9 cellular contexts compared by ENCODE assay signal in genomic region chr14:100246136-100246535, GRCh38. TPM values are rescaled to one million over a fixed set of nuclear protein-coding genes. Genes with fewer than 3 reads are reported as not detected.
DNase-seq lines count a peak whose midpoint lies in the region; ATAC-seq and TF ChIP-seq lines count a peak whose summit lies in the region.
"Had no signal": no experiment of that assay in that cellular context is flagged by ENCODE, and none has a peak within 500 bp of the region (broad histone marks: within the 10 kb centered on the region; RNA-seq: fewer than 3 reads in every experiment).

No MANE protein-coding gene starts in this region.

- no peak for ATAC-seq in HG03280 (IDR thresholded peaks at IDR 0.05; ENCODE audit: unreplicated experiment)

- TF ChIP-seq POLR2A in lower leg skin (IDR thresholded peaks at IDR 0.05): no peak

- peaks cover 2% of the 10 kb centered on the region for H3K4me1 ChIP-seq in ectodermal cell (ENCODE audit: control insufficient read depth, insufficient read depth, low read length)
- peaks cover 23 to 61% of the 10 kb centered on the region in 2 donors for H3K4me1 ChIP-seq in muscle layer of duodenum (ENCODE audit: control insufficient read depth in 1 of 2, insufficient read depth in 2 of 2, low read length in 2 of 2)

- no peaks in the 10 kb centered on the region for H3K27me3 Mint-ChIP-seq in activated CD4-positive, alpha-beta memory T cell treated with anti-CD3 and anti-CD28 coated beads, Interleukin-2, amount 10 ng/mL, durations not matched to agents 7 days and 5 days

- 86 to 88% methylated on average over 6 of the region's 6 CpGs for WGBS in ectodermal cell, 2 experiments
- WGBS in lower leg skin, 2 donors: 54 to 64% methylated on average over 6 of the region's 6 CpGs

- no peak for DNase-seq in LNCaP clone FGC (ENCODE audit: low read depth)
- DNase-seq in activated CD4-positive, alpha-beta memory T cell treated with anti-CD3 and anti-CD28 coated beads, Interleukin-2, amount 10 ng/mL, durations not matched to agents 7 days and 5 days: no peak
- no peak for DNase-seq in lower leg skin (ENCODE audit: low spot score in 2 of 2)
- DNase-seq in NCI-H2107 treated with DMSO at 0.1 percent for 48 hours (lab: John Stamatoyannopoulos, UW; ENCODE audit: unreplicated experiment): no peak
- DNase-seq: activated CD4-positive, CD25-positive, alpha-beta regulatory T cell treated with anti-CD3 and anti-CD28 coated beads, Interleukin-2, amount 50 U/mL, for 72 hours had no signal

- peaks cover 65% of the 10 kb centered on the region for H3K4me1 Mint-ChIP-seq in activated CD4-positive, alpha-beta memory T cell treated with anti-CD3 and anti-CD28 coated beads, Interleukin-2, amount 10 ng/mL, durations not matched to agents 7 days and 5 days

- H3K9me3 ChIP-seq in ectodermal cell (ENCODE audit: control insufficient read depth, low read length) (no peaks in the 10 kb centered on the region), muscle layer of duodenum (ENCODE audit: control insufficient read depth in 1 of 2, low read length in 2 of 2) (no peaks in the 10 kb centered on the region)

- H3K27ac Mint-ChIP-seq in activated CD4-positive, alpha-beta memory T cell treated with anti-CD3 and anti-CD28 coated beads, Interleukin-2, amount 10 ng/mL, durations not matched to agents 7 days and 5 days: no peak overlapping the region

- no peaks in the 10 kb centered on the region for H3K9me3 Mint-ChIP-seq in activated CD4-positive, alpha-beta memory T cell treated with anti-CD3 and anti-CD28 coated beads, Interleukin-2, amount 10 ng/mL, durations not matched to agents 7 days and 5 days

- TF ChIP-seq CTCF in C4-2B (conservative IDR thresholded peaks at IDR 0.05) (no peak), LNCaP clone FGC (IDR thresholded peaks at IDR 0.05; ENCODE audit: control insufficient read depth, extremely low read depth, insufficient read depth) (no peak), lower leg skin (IDR thresholded peaks at IDR 0.05) (no peak)

- H3K36me3 Mint-ChIP-seq in activated CD4-positive, alpha-beta memory T cell treated with anti-CD3 and anti-CD28 coated beads, Interleukin-2, amount 10 ng/mL, durations not matched to agents 7 days and 5 days (ENCODE audit: low read depth): peaks cover 24% of the 10 kb centered on the region

- peak overlapping the region; percentile 28 for H3K4me3 ChIP-seq in LNCaP clone FGC (ENCODE audit: low read depth, low read length)
- no peak overlapping the region for H3K4me3 ChIP-seq in ectodermal cell (ENCODE audit: insufficient read depth, low read depth, low read length)
- H3K4me3 ChIP-seq in muscle layer of duodenum (ENCODE audit: low read depth in 1 of 2, low read length in 2 of 2): no peak overlapping the region
- H3K4me3 ChIP-seq in lower leg skin (ENCODE audit: low read depth, poor library complexity, severe bottlenecking): no peak overlapping the region

- H3K36me3 ChIP-seq in ectodermal cell (ENCODE audit: control insufficient read depth, insufficient read depth, low read length) (no peaks in the 10 kb centered on the region), muscle layer of duodenum (ENCODE audit: control insufficient read depth in 1 of 2, insufficient read depth in 2 of 2, low read length in 2 of 2) (peaks cover 0 to 2% of the 10 kb centered on the region in 2 donors)

- H3K4me3 Mint-ChIP-seq in activated CD4-positive, alpha-beta memory T cell treated with anti-CD3 and anti-CD28 coated beads, Interleukin-2, amount 10 ng/mL, durations not matched to agents 7 days and 5 days: no peak overlapping the region

- intact Hi-C loops in lower leg skin (cut with DNase I; ENCODE audit: low total_unique reads): no loop called here

- H3K27ac ChIP-seq in C4-2B (peak overlapping the region; percentile 65), ectodermal cell (ENCODE audit: insufficient read depth, low read depth, low read length, poor library complexity, severe bottlenecking) (peak overlapping the region; percentile 11), muscle layer of duodenum (ENCODE audit: low read length) (peak overlapping the region; percentile 3)

- POLR2A ChIA-PET in activated CD4-positive, alpha-beta memory T cell treated with anti-CD3 and anti-CD28 coated beads, Interleukin-2, amount 10 ng/mL, durations not matched to agents 7 days and 5 days (lab: Charles Lee): interaction anchor here (3.0 kb wide), 1 partner anchor 24 kb away, joined by 9 read pairs; no protein-coding TSS in a partner anchor

- CTCF ChIA-PET in activated CD4-positive, alpha-beta memory T cell treated with anti-CD3 and anti-CD28 coated beads, Interleukin-2, amount 10 ng/mL, durations not matched to agents 7 days and 5 days (lab: Charles Lee): interaction anchor here (0.5 to 2.7 kb wide), 8 partner anchors 9 to 263 kb away, joined by 3 to 9 read pairs (median 5); no protein-coding TSS in a partner anchor

- H3K27me3 ChIP-seq in ectodermal cell (ENCODE audit: control insufficient read depth, insufficient read depth, low read length, poor library complexity, severe bottlenecking): no peaks in the 10 kb centered on the region
- no peaks in the 10 kb centered on the region for H3K27me3 ChIP-seq in muscle layer of duodenum (ENCODE audit: low read depth, low read length)

RNA-seq across cellular contexts. Expression of gene YY1, which starts 7.2 kb away (rescaled TPM):
- polyA plus RNA-seq in ectodermal cell (2013, experiment 1 of 4): 103 TPM
- 102 TPM for polyA plus RNA-seq in ectodermal cell (2013, experiment 2 of 4)
- 74.3 TPM for polyA plus RNA-seq in ectodermal cell (2013, experiment 3 of 4)
- polyA plus RNA-seq in ectodermal cell (2013, experiment 4 of 4): 72.7 TPM
- total RNA-seq in activated CD4-positive, alpha-beta memory T cell treated with anti-CD3 and anti-CD28 coated beads, Interleukin-2, amount 10 ng/mL, durations not matched to agents 7 days and 5 days: 10 to 100 TPM; 94.0 to 95.6 TPM
- 10 to 100 TPM; 46.7 to 61.5 (median 52.4) TPM for total RNA-seq in lower leg skin

Comparison
In these comparisons a context has a peak if more than half of its experiments do, and no peak if none do; other contexts are left out.
1. H3K27ac ChIP-seq: peak in every context shown above with its lines; median percentile 65 in C4-2B; 11 in ectodermal cell; 3 in muscle layer of duodenum.